19 cellular contexts compared by ENCODE assay signal in the genomic region with DNA sequence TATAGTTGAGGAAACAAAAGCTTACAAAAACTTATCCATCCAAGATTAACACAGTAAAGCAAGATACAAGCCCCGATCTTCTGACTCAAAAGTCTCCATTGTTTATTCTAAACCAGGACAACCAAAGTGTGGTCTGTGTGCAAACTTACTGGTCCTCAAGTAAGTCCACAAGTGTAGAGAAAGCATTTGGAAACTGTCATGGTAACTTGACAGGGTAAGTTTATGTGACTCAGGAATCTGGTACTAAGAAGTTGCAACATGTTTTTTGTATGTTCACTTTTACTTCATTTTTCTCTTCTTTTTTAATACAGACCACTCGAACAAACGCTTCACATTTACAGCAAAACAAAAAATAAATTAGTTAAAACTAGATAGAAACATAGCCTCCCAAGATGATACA. TPM values are rescaled to one million over a fixed set of nuclear protein-coding genes. Genes with fewer than 3 reads are reported as not detected.
DNase-seq lines count a peak whose midpoint lies in the region; ATAC-seq and TF ChIP-seq lines count a peak whose summit lies in the region.
"Had no signal": no experiment of that assay in that cellular context is flagged by ENCODE, and none has a peak within 500 bp of the region (broad histone marks: within the 10 kb centered on the region; RNA-seq: fewer than 3 reads in every experiment).

No MANE protein-coding gene starts in this region.

- TF ChIP-seq POLR2A in GM18505 (IDR thresholded peaks at IDR 0.05; ENCODE audit: borderline replicate concordance, extremely low read depth, insufficient read depth, insufficient read length), result no peak

- H3K4me2 ChIP-seq in Karpas-422 (ENCODE audit: low read depth, low read length, poor library complexity, severe bottlenecking), result no peak overlapping the region

- peak overlapping the region in 5 of 7 donors; percentile 50 to 72 (median 60) for H3K27ac Mint-ChIP-seq in CD14-positive monocyte

- peaks cover 89% of the 10 kb centered on the region for H3K4me1 ChIP-seq in Karpas-422 (ENCODE audit: low read length)

- peak overlapping the region; percentile 34 for H3K27ac ChIP-seq in Karpas-422 (ENCODE audit: low read length)
- H3K27ac ChIP-seq: C4-2B, esophagus squamous epithelium, VCaP had no signal

- H4K20me1 ChIP-seq in Karpas-422 (ENCODE audit: insufficient read depth, low read depth, low read length), result no peaks in the 10 kb centered on the region; the same call in 1 of the 2 replicates

- DNase-seq in CD14-positive monocyte (ENCODE audit: low spot score), result no peak
- no peak for DNase-seq in Karpas-422
- peak; percentile 22 for DNase-seq in astrocyte of the hippocampus (ENCODE audit: low read depth, low spot score)
- DNase-seq in kidney tubule cell (ENCODE audit: low spot score), result peak; percentile 19
- no peak for DNase-seq in NCI-H526 (lab: John Stamatoyannopoulos, UW)
- DNase-seq in D341Med (ENCODE audit: low spot score), result no peak
- DNase-seq: activated naive CD4-positive, alpha-beta T cell; DND-41; esophagus squamous epithelium; MM.1S; NCI-H2081 treated with DMSO at 0.1 percent for 48 hours; NCI-H524 treated with DMSO at 0.1 percent for 48 hours; stimulated activated CD4-positive, alpha-beta T cell treated with anti-CD3 and anti-CD28 coated beads, Interleukin-12 subunit alpha, Interleukin-12 subunit beta, amount 100 ng/mL, for 4 hours; stimulated activated naive CD4-positive, alpha-beta T cell treated with Interleukin-2 at 50 U/mL for 16 hours had no signal

- H3K9me3 ChIP-seq in Karpas-422 (ENCODE audit: low read length), result no peaks in the 10 kb centered on the region
- H3K9me3 ChIP-seq: esophagus squamous epithelium, HAP-1 had no signal

- peaks cover 0 to 1% (median 0%) of the 10 kb centered on the region in 7 donors for H3K9me3 Mint-ChIP-seq in CD14-positive monocyte

- TF ChIP-seq CTCF in CD14-positive monocyte (IDR thresholded peaks at IDR 0.05), result no peak

- H3K9ac ChIP-seq in Karpas-422 (ENCODE audit: low read length), result no peak overlapping the region

- H3K36me3 ChIP-seq in Karpas-422 (ENCODE audit: insufficient read depth, low read length), result peaks cover 14% of the 10 kb centered on the region
- H3K36me3 ChIP-seq: esophagus squamous epithelium, HAP-1 had no signal

- peaks cover 56% of the 10 kb centered on the region for H3K4me1 Mint-ChIP-seq in CD14-positive monocyte

- H3K27me3 ChIP-seq in Karpas-422 (ENCODE audit: low read length), result no peaks in the 10 kb centered on the region
- H3K27me3 ChIP-seq: esophagus squamous epithelium had no signal

- H3K79me2 ChIP-seq in Karpas-422 (ENCODE audit: low read length), result peaks cover 98% of the 10 kb centered on the region

- no peak for ATAC-seq in GM18505 (IDR thresholded peaks at IDR 0.05; ENCODE audit: unreplicated experiment)
- ATAC-seq: SK-N-SH treated with all-trans-retinoic acid at 6 μM for 48 hours had no signal

- no peak overlapping the region for H3K4me3 Mint-ChIP-seq in CD14-positive monocyte

- no peak overlapping the region for H2AFZ ChIP-seq in Karpas-422 (ENCODE audit: low read length)

- H3K9me2 ChIP-seq in Karpas-422 (replicated peaks; ENCODE audit: insufficient read depth, low read length), result no peaks in the 10 kb centered on the region

- no peaks in the 10 kb centered on the region for H3K27me3 Mint-ChIP-seq in CD14-positive monocyte (ENCODE audit: low read depth in 3 of 3)

- intact Hi-C loops in CD14-positive monocyte (cut with micrococcal nuclease), result no loop called here

- peaks cover 18 to 23% of the 10 kb centered on the region in 2 donors for H3K36me3 Mint-ChIP-seq in CD14-positive monocyte

- H3K4me3 ChIP-seq in Karpas-422 (ENCODE audit: low read length), result no peak overlapping the region
- H3K4me3 ChIP-seq: esophagus squamous epithelium, HAP-1 had no signal

RNA-seq across cellular contexts. Expression of a gene that starts 9.4 kb away (rescaled TPM):
- polyA plus RNA-seq in CD14-positive monocyte, result 10 to 100 TPM; 11.6 to 25.2 TPM
- 53.5 and 61.3 TPM in 2 replicates for total RNA-seq in Karpas-422 (2014; rRNA removed; shearing (Covaris generic); ENCODE audit: low replicate concordance)

RNA-seq across cellular contexts. Expression of a gene that starts 54.2 kb away (rescaled TPM):
- polyA plus RNA-seq in CD14-positive monocyte, result 1 to 10 TPM; 4.9 to 6.5 TPM
- 20.1 and 43.2 TPM in 2 replicates for total RNA-seq in Karpas-422 (2014; rRNA removed; shearing (Covaris generic); ENCODE audit: low replicate concordance)

Comparison
In these comparisons a context has a peak if more than half of its experiments do, and no peak if none do; other contexts are left out.
1. DNase-seq: peak in astrocyte of the hippocampus (single experiment) and kidney tubule cell (single experiment); none in CD14-positive monocyte (single experiment), Karpas-422 (single experiment), NCI-H526 (0 of 2) and D341Med (single experiment).